ENCODE assay signal across 8 cellular contexts in the genomic region with DNA sequence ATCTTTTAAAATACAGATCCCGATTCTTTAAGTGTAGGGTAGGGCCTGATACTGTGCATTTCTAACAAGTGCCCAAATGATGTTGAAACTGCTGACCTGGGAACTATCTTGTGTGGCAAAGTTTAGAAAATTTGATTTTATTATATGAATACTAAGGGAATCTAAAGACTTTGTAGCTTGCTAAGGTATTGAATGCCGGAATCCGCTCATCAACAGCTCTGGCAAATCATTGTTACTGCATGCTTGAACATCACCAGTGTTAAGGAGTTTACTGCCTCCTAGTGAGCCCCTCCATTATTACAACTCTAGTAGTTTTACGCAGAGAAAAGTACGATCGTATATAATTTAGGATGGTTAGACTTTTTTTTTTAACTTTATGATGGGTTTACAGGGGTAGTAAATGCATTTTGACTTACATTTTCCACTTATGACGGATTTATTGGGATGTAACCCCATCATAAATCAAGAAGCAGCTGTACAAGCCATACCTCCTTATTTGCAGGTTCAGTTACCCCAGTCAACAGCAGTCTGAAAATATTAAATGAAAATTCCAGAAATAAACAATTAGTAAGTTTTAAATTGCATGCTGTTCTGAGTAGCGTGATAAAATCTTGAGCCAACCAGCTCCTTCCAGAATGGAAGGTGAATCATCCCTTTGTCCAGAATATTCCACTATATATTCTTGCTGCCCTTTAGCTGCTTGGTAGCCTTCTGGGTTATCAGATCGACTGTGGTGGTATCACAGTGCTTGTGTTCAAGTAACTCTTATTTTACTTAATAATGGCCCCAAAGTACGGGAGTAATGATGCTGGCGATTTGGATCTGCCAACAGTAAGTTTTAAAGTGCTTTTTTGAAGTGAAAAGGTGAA. TPM values are rescaled to one million over a fixed set of nuclear protein-coding genes. Genes with fewer than 3 reads are reported as not detected.
A peak's percentile ranks its signal among the peaks of the same experiment; 100 is the strongest.
DNase-seq lines count a peak whose midpoint lies in the region; ATAC-seq and TF ChIP-seq lines count a peak whose summit lies in the region.

No MANE protein-coding gene starts in this region.

- H3K4me3 ChIP-seq in left lung: peak overlapping the region; percentile 49 to 68

- H3K9me3 ChIP-seq in left lung: no peaks in the 10 kb centered on the region

- peak; percentile 64 to 71 for TF ChIP-seq CTCF in left lung (IDR thresholded peaks at IDR 0.05)

- H3K4me1 Mint-ChIP-seq in T-helper 2 cell treated with Interferon-gamma antibody and Interleukin-4, amounts not matched to agents 5 μg/mL and 100 μg/mL, for 36 hours (ENCODE audit: low read depth): peaks cover 30% of the 10 kb centered on the region
- peaks cover 51% of the 10 kb centered on the region for H3K4me1 Mint-ChIP-seq in stimulated activated naive CD8-positive, alpha-beta T cell treated with anti-CD3 and anti-CD28 coated beads, Interleukin-15, Interleukin-2, amounts not matched to agents 100 ng/mL and 50 ng/mL, for 24 hours (ENCODE audit: low read depth)

- peaks cover 11 to 12% of the 10 kb centered on the region in 2 donors for H3K4me1 ChIP-seq in left lung

- peak in 8 of 14 donors; percentile 31 to 78 (median 48) for DNase-seq in C1 segment of cervical spinal cord (lab: John Stamatoyannopoulos, UW)
- DNase-seq in NCI-H2029 (lab: John Stamatoyannopoulos, UW): peak; percentile 8
- DNase-seq in T-helper 2 cell treated with Interferon-gamma antibody and Interleukin-4, amounts not matched to agents 5 μg/mL and 100 μg/mL, for 36 hours (ENCODE audit: low spot score): peak; percentile 27
- DNase-seq in dermis blood vessel endothelial cell: peak; percentile 81
- DNase-seq in left lung: no peak

- H3K27ac Mint-ChIP-seq in T-helper 2 cell treated with Interferon-gamma antibody and Interleukin-4, amounts not matched to agents 5 μg/mL and 100 μg/mL, for 36 hours: peak overlapping the region; percentile 98
- peak overlapping the region; percentile 97 for H3K27ac Mint-ChIP-seq in stimulated activated naive CD8-positive, alpha-beta T cell treated with anti-CD3 and anti-CD28 coated beads, Interleukin-15, Interleukin-2, amounts not matched to agents 100 ng/mL and 50 ng/mL, for 24 hours

- H3K9me3 Mint-ChIP-seq in T-helper 2 cell treated with Interferon-gamma antibody and Interleukin-4, amounts not matched to agents 5 μg/mL and 100 μg/mL, for 36 hours: no peaks in the 10 kb centered on the region
- H3K9me3 Mint-ChIP-seq in stimulated activated naive CD8-positive, alpha-beta T cell treated with anti-CD3 and anti-CD28 coated beads, Interleukin-15, Interleukin-2, amounts not matched to agents 100 ng/mL and 50 ng/mL, for 24 hours: no peaks in the 10 kb centered on the region

- intact Hi-C loops in left lung (cut with DNase I): no loop called here

- peaks cover 18% of the 10 kb centered on the region for H3K36me3 Mint-ChIP-seq in T-helper 2 cell treated with Interferon-gamma antibody and Interleukin-4, amounts not matched to agents 5 μg/mL and 100 μg/mL, for 36 hours (ENCODE audit: low read depth)
- H3K36me3 Mint-ChIP-seq in stimulated activated naive CD8-positive, alpha-beta T cell treated with anti-CD3 and anti-CD28 coated beads, Interleukin-15, Interleukin-2, amounts not matched to agents 100 ng/mL and 50 ng/mL, for 24 hours (ENCODE audit: low read depth): peaks cover 32% of the 10 kb centered on the region

- H3K27me3 ChIP-seq in left lung: no peaks in the 10 kb centered on the region

- H3K27me3 Mint-ChIP-seq in T-helper 2 cell treated with Interferon-gamma antibody and Interleukin-4, amounts not matched to agents 5 μg/mL and 100 μg/mL, for 36 hours (ENCODE audit: low read depth): no peaks in the 10 kb centered on the region
- no peaks in the 10 kb centered on the region for H3K27me3 Mint-ChIP-seq in stimulated activated naive CD8-positive, alpha-beta T cell treated with anti-CD3 and anti-CD28 coated beads, Interleukin-15, Interleukin-2, amounts not matched to agents 100 ng/mL and 50 ng/mL, for 24 hours

- peak overlapping the region; percentile 91 for H3K4me3 Mint-ChIP-seq in T-helper 2 cell treated with Interferon-gamma antibody and Interleukin-4, amounts not matched to agents 5 μg/mL and 100 μg/mL, for 36 hours
- peak overlapping the region; percentile 94 for H3K4me3 Mint-ChIP-seq in stimulated activated naive CD8-positive, alpha-beta T cell treated with anti-CD3 and anti-CD28 coated beads, Interleukin-15, Interleukin-2, amounts not matched to agents 100 ng/mL and 50 ng/mL, for 24 hours

- peak overlapping the region; percentile 91 to 95 for H3K27ac ChIP-seq in left lung

- ATAC-seq in GM18868 (IDR thresholded peaks at IDR 0.05; ENCODE audit: unreplicated experiment): peak; percentile 47
- peak; percentile 42 for ATAC-seq in HG03097 (IDR thresholded peaks at IDR 0.05; ENCODE audit: low FRiP score, unreplicated experiment)
- peak; percentile 84 for ATAC-seq in left lung

- H3K36me3 ChIP-seq in left lung: peaks cover 0 to 17% of the 10 kb centered on the region in 2 donors

RNA-seq across cellular contexts. Expression of a gene that starts 0.9 kb away (rescaled TPM):
- 10.7 and 17.0 TPM in 2 replicates for total RNA-seq in dermis blood vessel endothelial cell
- 10 to 100 TPM; 17.8 to 20.2 TPM for total RNA-seq in left lung

RNA-seq across cellular contexts. Expression of a gene that starts 1.0 kb away (rescaled TPM):
- total RNA-seq in dermis blood vessel endothelial cell: 33.3 and 33.4 TPM in 2 replicates
- total RNA-seq in left lung: 10 to 100 TPM; 39.5 to 64.2 TPM

Comparison
In these comparisons a context has a peak if more than half of its experiments do, and no peak if none do; other contexts are left out.
1. DNase-seq: peak in C1 segment of cervical spinal cord (8 of 14), NCI-H2029 (single experiment), T-helper 2 cell treated with Interferon-gamma antibody and Interleukin-4, amounts not matched to agents 5 μg/mL and 100 μg/mL, for 36 hours (single experiment) and dermis blood vessel endothelial cell (single experiment); none in left lung (0 of 2).
2. Peak in every context shown above with its lines, with median percentiles within 50 percentile points of each other: ATAC-seq.